22 cellular contexts compared by ENCODE assay signal in genomic region chr3:194987571-194988494, GRCh38.
A peak's percentile ranks its signal among the peaks of the same experiment; 100 is the strongest.
DNase-seq lines count a peak whose midpoint lies in the region; ATAC-seq, FAIRE-seq and TF ChIP-seq lines count a peak whose summit lies in the region.
"Had no signal": no experiment of that assay in that cellular context is flagged by ENCODE, and none has a peak within 500 bp of the region (broad histone marks: within the 10 kb centered on the region; RNA-seq: fewer than 3 reads in every experiment).

No MANE protein-coding gene starts in this region.

- H3K4me3 Mint-ChIP-seq in osteocyte (ENCODE audit: unreplicated experiment) (no peak overlapping the region), Caco-2 (ENCODE audit: unreplicated experiment) (no peak overlapping the region)
- H3K4me3 Mint-ChIP-seq in CD4-positive, alpha-beta memory T cell = no peak overlapping the region
- H3K4me3 Mint-ChIP-seq: H9, IgD-negative memory B cell had no signal

- CTCF ChIA-PET in CD4-positive, alpha-beta memory T cell (lab: Charles Lee; ENCODE audit: partially characterized antibody) = no interaction called here
- CTCF ChIA-PET in Caco-2 (lab: Charles Lee) = interaction anchor here (1.6 kb wide), 1 partner anchor 305 kb away, joined by 4 read pairs; no protein-coding TSS in a partner anchor

- H3K27me3 Mint-ChIP-seq in osteocyte (ENCODE audit: unreplicated experiment) (peaks cover 16% of the 10 kb centered on the region), Caco-2 (ENCODE audit: insufficient read depth, unreplicated experiment) (no peaks in the 10 kb centered on the region)
- peaks cover 6 to 14% of the 10 kb centered on the region in 2 donors for H3K27me3 Mint-ChIP-seq in CD4-positive, alpha-beta memory T cell

- H3K9me3 Mint-ChIP-seq in osteocyte (ENCODE audit: unreplicated experiment) (no peaks in the 10 kb centered on the region), Caco-2 (ENCODE audit: unreplicated experiment) (no peaks in the 10 kb centered on the region)
- peaks cover 0 to 7% (median 0%) of the 10 kb centered on the region in 8 donors for H3K9me3 Mint-ChIP-seq in CD4-positive, alpha-beta memory T cell
- H3K9me3 Mint-ChIP-seq: IgD-negative memory B cell had no signal

- POLR2A ChIA-PET in CD4-positive, alpha-beta memory T cell (lab: Charles Lee; ENCODE audit: partially characterized antibody) = no interaction called here
- POLR2A ChIA-PET in Caco-2 (lab: Charles Lee) = no interaction called here

- H3K27me3 ChIP-seq in H7 (ENCODE audit: control insufficient read depth, insufficient read depth, low read length) (no peaks in the 10 kb centered on the region; the same call in 1 of the 2 replicates), pancreas (no peaks in the 10 kb centered on the region), Caco-2 (replicated peaks; ENCODE audit: control insufficient read depth, insufficient read depth, low read length) (no peaks in the 10 kb centered on the region), gastroesophageal sphincter (no peaks in the 10 kb centered on the region)
- H3K27me3 ChIP-seq in CD4-positive, alpha-beta memory T cell (ENCODE audit: insufficient read depth, low read length) = no peaks in the 10 kb centered on the region
- H3K27me3 ChIP-seq: MG63 had no signal

- no peak for TF ChIP-seq EP300 in gastroesophageal sphincter (IDR thresholded peaks at IDR 0.05)

- FAIRE-seq in pancreas (lab: Jason Lieb, UNC) = no peak
- FAIRE-seq: HTR-8/SVneo had no signal

- DNase-seq in H7 (peak; percentile 18), M059J (ENCODE audit: low read depth) (peak; percentile 46), islet precursor cell (peak; percentile 88), osteocyte (ENCODE audit: extremely low spot score, unreplicated experiment) (peak; percentile 72), pancreas (no peak), Caco-2 (no peak)
- no peak for DNase-seq in CD4-positive, alpha-beta memory T cell
- DNase-seq: C1 segment of cervical spinal cord, DMS79, H9, Karpas-422, MG63, NCI-H1694 treated with DMSO at 0.1 percent for 48 hours, NCI-H2227 treated with DMSO at 0.1 percent for 48 hours, NCI-H524, NCI-H82, RPMI8226, SHP77 treated with DMSO at 0.1 percent for 48 hours had no signal

- no peaks in the 10 kb centered on the region for H3K4me1 Mint-ChIP-seq in osteocyte (ENCODE audit: unreplicated experiment)
- peaks cover 0 to 3% (median 0%) of the 10 kb centered on the region in 4 donors for H3K4me1 Mint-ChIP-seq in CD4-positive, alpha-beta memory T cell
- no peaks in the 10 kb centered on the region for H3K4me1 Mint-ChIP-seq in Caco-2 (ENCODE audit: low read depth, unreplicated experiment)
- H3K4me1 Mint-ChIP-seq: IgD-negative memory B cell had no signal

- no peaks in the 10 kb centered on the region for H3K4me1 ChIP-seq in pancreas
- H3K4me1 ChIP-seq in CD4-positive, alpha-beta memory T cell (ENCODE audit: insufficient read depth, low read length) = no peaks in the 10 kb centered on the region
- H3K4me1 ChIP-seq in Caco-2 = no peaks in the 10 kb centered on the region
- peaks cover 0 to 13% (median 7%) of the 10 kb centered on the region in 3 donors for H3K4me1 ChIP-seq in gastroesophageal sphincter

- H3K9me3 ChIP-seq in pancreas (no peaks in the 10 kb centered on the region), Caco-2 (no peaks in the 10 kb centered on the region; the same call in 1 of the 2 replicates), gastroesophageal sphincter (no peaks in the 10 kb centered on the region)
- no peaks in the 10 kb centered on the region for H3K9me3 ChIP-seq in CD4-positive, alpha-beta memory T cell (ENCODE audit: control insufficient read depth in 1 of 2, low read length in 2 of 2)
- H3K9me3 ChIP-seq: MG63 had no signal

- TF ChIP-seq POLR2A in gastroesophageal sphincter (IDR thresholded peaks at IDR 0.05) = no peak

- H3K27ac ChIP-seq in pancreas (no peak overlapping the region), gastroesophageal sphincter (no peak overlapping the region)
- H3K27ac ChIP-seq in CD4-positive, alpha-beta memory T cell (ENCODE audit: low read depth, low read length) = no peak overlapping the region

- ATAC-seq in pancreas (no peak), gastroesophageal sphincter (no peak)
- ATAC-seq: SK-N-SH treated with all-trans-retinoic acid at 6 μM for 48 hours had no signal

- intact Hi-C loops in pancreas (cut with DNase I) = no loop called here
- intact Hi-C loops in CD4-positive, alpha-beta memory T cell (cut with micrococcal nuclease) = no loop called here
- intact Hi-C loops in Caco-2 (cut with micrococcal nuclease; ENCODE audit: unreplicated experiment) = no loop called here

- 80 to 81% methylated on average over 20 to 21 of the region's 21 CpGs for WGBS in pancreas, 2 donors
- WGBS in gastroesophageal sphincter (ENCODE audit: low coverage in 1 of 2), 2 donors = 66 to 84% methylated on average over 7 to 11 of the region's 21 CpGs

- H3K36me3 Mint-ChIP-seq in osteocyte (ENCODE audit: unreplicated experiment) (no peaks in the 10 kb centered on the region), Caco-2 (ENCODE audit: insufficient read depth, unreplicated experiment) (no peaks in the 10 kb centered on the region)
- no peaks in the 10 kb centered on the region for H3K36me3 Mint-ChIP-seq in CD4-positive, alpha-beta memory T cell
- H3K36me3 Mint-ChIP-seq: IgD-negative memory B cell had no signal

- H3K4me3 ChIP-seq in H7 (ENCODE audit: insufficient read depth, low read depth, low read length) = no peak overlapping the region
- H3K4me3 ChIP-seq in pancreas = no peak overlapping the region
- no peak overlapping the region for H3K4me3 ChIP-seq in CD4-positive, alpha-beta memory T cell (ENCODE audit: low read length in 2 of 2)
- H3K4me3 ChIP-seq in Caco-2 (ENCODE audit: low read depth, low read length) = no peak overlapping the region
- H3K4me3 ChIP-seq in gastroesophageal sphincter = no peak overlapping the region
- H3K4me3 ChIP-seq: MG63 had no signal

- H3K36me3 ChIP-seq in H7 (replicated peaks; ENCODE audit: control insufficient read depth, insufficient read depth, low read length) (no peaks in the 10 kb centered on the region), pancreas (no peaks in the 10 kb centered on the region), Caco-2 (ENCODE audit: control insufficient read depth, insufficient read depth, low read length) (no peaks in the 10 kb centered on the region), gastroesophageal sphincter (no peaks in the 10 kb centered on the region)
- H3K36me3 ChIP-seq in CD4-positive, alpha-beta memory T cell (ENCODE audit: insufficient read depth, low read length) = no peaks in the 10 kb centered on the region
- H3K36me3 ChIP-seq: MG63 had no signal

- TF ChIP-seq CTCF in osteocyte (IDR thresholded peaks at IDR 0.05) (no peak), pancreas (IDR thresholded peaks at IDR 0.05) (no peak), Caco-2 (IDR thresholded peaks at IDR 0.05; ENCODE audit: insufficient read depth in 1 of 2, low read depth in 1 of 2, low read length in 1 of 2, severe bottlenecking in 1 of 2, unreplicated experiment in 1 of 2) (no peak), gastroesophageal sphincter (IDR thresholded peaks at IDR 0.05) (no peak)

- BruUV-seq in Caco-2 (replicated peaks; lab: Mats Ljungman, UMichigan) = no TSS peak

- H3K27ac Mint-ChIP-seq in osteocyte (ENCODE audit: unreplicated experiment) (no peak overlapping the region), Caco-2 (ENCODE audit: unreplicated experiment) (no peak overlapping the region)
- H3K27ac Mint-ChIP-seq in CD4-positive, alpha-beta memory T cell = no peak overlapping the region
- H3K27ac Mint-ChIP-seq: H9, IgD-negative memory B cell had no signal

Comparison
In these comparisons a context has a peak if more than half of its experiments do, and no peak if none do; other contexts are left out.
1. DNase-seq: peak in H7 (single experiment), M059J (single experiment), islet precursor cell (single experiment) and osteocyte (single experiment); none in pancreas (0 of 6), CD4-positive, alpha-beta memory T cell (0 of 5) and Caco-2 (0 of 2).